Comparison of ENCODE assay signal across 14 cellular contexts in the genomic region with DNA sequence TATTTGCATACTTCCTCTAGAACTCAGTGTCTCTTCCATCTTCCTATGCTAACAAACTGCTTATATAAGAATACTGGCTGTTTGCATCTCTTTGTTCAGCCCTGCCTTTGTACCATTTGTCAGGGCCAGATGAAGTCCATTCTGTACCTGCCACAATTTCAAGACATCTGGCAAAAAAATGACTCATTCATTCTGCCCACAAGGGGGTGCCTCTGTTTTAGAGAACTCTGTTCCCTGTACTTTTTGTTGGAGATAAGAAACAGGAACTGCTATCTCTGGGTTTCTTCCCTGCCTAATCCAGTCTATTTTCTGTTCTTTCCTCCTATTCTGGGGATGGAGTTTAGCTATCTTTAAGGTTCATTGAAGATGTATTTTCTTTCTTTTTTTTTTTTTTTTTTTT. TPM values are rescaled to one million over a fixed set of nuclear protein-coding genes. Genes with fewer than 3 reads are reported as not detected.
DNase-seq lines count a peak whose midpoint lies in the region; TF ChIP-seq lines count a peak whose summit lies in the region.
"Had no signal": no experiment of that assay in that cellular context is flagged by ENCODE, and none has a peak within 500 bp of the region (broad histone marks: within the 10 kb centered on the region; RNA-seq: fewer than 3 reads in every experiment).

No MANE protein-coding gene starts in this region.

- H3K36me3 ChIP-seq in OCI-LY3 (replicated peaks; ENCODE audit: low read depth, low read length) = peaks cover 62% of the 10 kb centered on the region
- H3K36me3 ChIP-seq in endodermal cell (ENCODE audit: control insufficient read depth, insufficient read depth, low read length) = peaks cover 38% of the 10 kb centered on the region
- H3K36me3 ChIP-seq in testis (ENCODE audit: low read depth, missing control alignments) = no peaks in the 10 kb centered on the region

- H3K4me1 Mint-ChIP-seq in endodermal cell = no peaks in the 10 kb centered on the region
- H3K4me1 Mint-ChIP-seq: activated CD4-positive, alpha-beta T cell treated with anti-CD3 and anti-CD28 coated beads, Interleukin-2, amount 10 ng/mL, durations not matched to agents 24 days and 14 days; activated naive CD8-positive, alpha-beta T cell treated with anti-CD3 and anti-CD28 coated beads, Interleukin-2, amount 50 U/mL, for 24 hours; nephron had no signal

- H3K36me3 Mint-ChIP-seq in endodermal cell (ENCODE audit: low read depth) = peaks cover 62% of the 10 kb centered on the region

- H3K27me3 ChIP-seq in OCI-LY3 (ENCODE audit: low read depth, low read length) (no peaks in the 10 kb centered on the region), endodermal cell (ENCODE audit: control insufficient read depth, insufficient read depth, low read length, poor library complexity, severe bottlenecking) (no peaks in the 10 kb centered on the region), testis (no peaks in the 10 kb centered on the region)
- H3K27me3 ChIP-seq: left lung had no signal

- H3K4me3 ChIP-seq in OCI-LY3 (ENCODE audit: low read length) = no peak overlapping the region
- no peak overlapping the region for H3K4me3 ChIP-seq in endodermal cell (ENCODE audit: low read length)
- no peak overlapping the region for H3K4me3 ChIP-seq in testis
- H3K4me3 ChIP-seq: left lung had no signal

- H3K27ac Mint-ChIP-seq in endodermal cell = no peak overlapping the region
- H3K27ac Mint-ChIP-seq: activated CD4-positive, alpha-beta T cell treated with anti-CD3 and anti-CD28 coated beads, Interleukin-2, amount 10 ng/mL, durations not matched to agents 24 days and 14 days; activated naive CD8-positive, alpha-beta T cell treated with anti-CD3 and anti-CD28 coated beads, Interleukin-2, amount 50 U/mL, for 24 hours; nephron had no signal

- H3K27ac ChIP-seq in OCI-LY3 (ENCODE audit: low read length) (no peak overlapping the region), endodermal cell (ENCODE audit: low read depth, low read length) (no peak overlapping the region), testis (no peak overlapping the region)
- H3K27ac ChIP-seq: left lung had no signal

- DNase-seq in AG08396 (ENCODE audit: low spot score) (peak; percentile 3), EH (ENCODE audit: low read depth) (peak; percentile 1), endodermal cell (no peak), UCSD-AML1 (lab: John Stamatoyannopoulos, UW; ENCODE audit: unreplicated experiment) (no peak), testis (no peak), NCI-H526 (lab: John Stamatoyannopoulos, UW) (no peak), GM13976 (ENCODE audit: low spot score) (no peak)
- DNase-seq: activated CD4-positive, alpha-beta T cell treated with anti-CD3 and anti-CD28 coated beads, Interleukin-2, amount 10 ng/mL, durations not matched to agents 24 days and 14 days; activated naive CD8-positive, alpha-beta T cell treated with anti-CD3 and anti-CD28 coated beads, Interleukin-2, amount 50 U/mL, for 24 hours; activated T-cell treated with anti-CD3 and anti-CD28 coated beads, Interleukin-2, amount 50 U/mL, for 1 hour; left lung; NCI-H2029 treated with DMSO at 0.1 percent for 48 hours had no signal

- H2AFZ ChIP-seq in OCI-LY3 (ENCODE audit: low read depth, low read length) = no peak overlapping the region

- TF ChIP-seq POLR2A in testis (IDR thresholded peaks at IDR 0.05) = no peak

- no peaks in the 10 kb centered on the region for H3K79me2 ChIP-seq in OCI-LY3 (ENCODE audit: low read length)

- H3K9me3 Mint-ChIP-seq in endodermal cell = peaks cover 25% of the 10 kb centered on the region

- in situ Hi-C loops in GM13976 (cut with MboI; ENCODE audit: low sequenced_read_pairs, unreplicated experiment) = no loop called here

- no peaks in the 10 kb centered on the region for H3K27me3 Mint-ChIP-seq in endodermal cell (ENCODE audit: insufficient read depth)
- H3K27me3 Mint-ChIP-seq: activated CD4-positive, alpha-beta T cell treated with anti-CD3 and anti-CD28 coated beads, Interleukin-2, amount 10 ng/mL, durations not matched to agents 24 days and 14 days; activated naive CD8-positive, alpha-beta T cell treated with anti-CD3 and anti-CD28 coated beads, Interleukin-2, amount 50 U/mL, for 24 hours had no signal

- no peaks in the 10 kb centered on the region for H3K4me1 ChIP-seq in OCI-LY3 (ENCODE audit: low read length)
- H3K4me1 ChIP-seq in endodermal cell (ENCODE audit: control insufficient read depth, insufficient read depth, low read length) = no peaks in the 10 kb centered on the region
- H3K4me1 ChIP-seq in testis = no peaks in the 10 kb centered on the region
- H3K4me1 ChIP-seq: left lung had no signal

- H3K4me2 ChIP-seq in OCI-LY3 (ENCODE audit: low read length) = no peak overlapping the region

- H4K20me1 ChIP-seq in OCI-LY3 (ENCODE audit: insufficient read depth, low read length) = no peaks in the 10 kb centered on the region

- intact Hi-C loops in testis (cut with DNase I; ENCODE audit: low total_unique reads) = no loop called here

- TF ChIP-seq CTCF in OCI-LY3 (IDR thresholded peaks at IDR 0.05; ENCODE audit: low read depth, low read length) = 0 out of 2 replicates have a peak, but pooled peaks have one; percentile 8
- TF ChIP-seq CTCF in endodermal cell (conservative IDR thresholded peaks at IDR 0.05) = peak; percentile 57
- peak in 1 of 3 experiments; percentile 19 for TF ChIP-seq CTCF in testis (IDR thresholded peaks at IDR 0.05)
- TF ChIP-seq CTCF in GM13976 (IDR thresholded peaks at IDR 0.05; ENCODE audit: borderline replicate concordance, control extremely low read depth, extremely low read depth, insufficient read depth, missing control alignments) = no peak

- no peak overlapping the region for H3K4me3 Mint-ChIP-seq in endodermal cell
- H3K4me3 Mint-ChIP-seq: activated CD4-positive, alpha-beta T cell treated with anti-CD3 and anti-CD28 coated beads, Interleukin-2, amount 10 ng/mL, durations not matched to agents 24 days and 14 days; activated naive CD8-positive, alpha-beta T cell treated with anti-CD3 and anti-CD28 coated beads, Interleukin-2, amount 50 U/mL, for 24 hours; nephron had no signal

- H3K9ac ChIP-seq in OCI-LY3 (ENCODE audit: low read length) (no peak overlapping the region), endodermal cell (ENCODE audit: extremely low read depth, low read length, poor library complexity, severe bottlenecking) (no peak overlapping the region)

- H3K9me3 ChIP-seq in OCI-LY3 (ENCODE audit: insufficient read depth, low read length) (peaks cover 9% of the 10 kb centered on the region; the same call in 1 of the 2 replicates), endodermal cell (ENCODE audit: control insufficient read depth, low read length) (peaks cover 67% of the 10 kb centered on the region), testis (no peaks in the 10 kb centered on the region)

RNA-seq across cellular contexts. Expression of gene ZNF568, which starts 23.0 kb away (rescaled TPM):
- total RNA-seq in endodermal cell (1 to 10 TPM; 3.7 to 5.7 TPM), testis (10 to 100 TPM in 1 of 2 donors, 1 to 10 TPM in 1; 9.9 to 13.3 TPM)
- 5.7 TPM for polyA plus RNA-seq in endodermal cell (2013, experiment 1 of 2)
- polyA plus RNA-seq in endodermal cell (2013, experiment 2 of 2) = 6.1 TPM
- polyA plus RNA-seq in testis (ENCODE audit: insufficient read depth, low read depth, low replicate concordance) = 8.1 TPM

RNA-seq across cellular contexts. Expression of gene ZNF829, which starts 23.1 kb away (rescaled TPM):
- total RNA-seq in endodermal cell (1 to 10 TPM; 1.9 to 6.2 TPM), testis (10 to 100 TPM; 10.5 to 19.9 TPM)
- 2.3 TPM for polyA plus RNA-seq in endodermal cell (2013, experiment 1 of 2)
- 2.5 TPM for polyA plus RNA-seq in endodermal cell (2013, experiment 2 of 2)
- polyA plus RNA-seq in testis (ENCODE audit: insufficient read depth, low read depth, low replicate concordance) = 12.1 TPM

Comparison
In these comparisons a context has a peak if more than half of its experiments do, and no peak if none do; other contexts are left out.
1. DNase-seq: peak in AG08396 (single experiment) and EH (single experiment); none in endodermal cell (single experiment), UCSD-AML1 (single experiment), testis (single experiment), NCI-H526 (0 of 2) and GM13976 (single experiment).